7 cellular contexts compared by ENCODE assay signal in genomic region chr11:89346551-89346950, GRCh38.
DNase-seq lines count a peak whose midpoint lies in the region; ATAC-seq, FAIRE-seq and TF ChIP-seq lines count a peak whose summit lies in the region.
"Not testable (repeated sequence)": the region's sequence is repeated elsewhere in the genome, so short reads cannot be mapped to it uniquely, and the experiment has no call there.

No MANE protein-coding gene starts in this region.

- in situ Hi-C loops in IMR-90 (cut with MboI; ENCODE audit: low sequenced_read_pairs) = not testable (repeated sequence)

- not testable (repeated sequence) for H2AK5ac ChIP-seq in IMR-90 (ENCODE audit: low read depth, low read length)

- H3K27ac Mint-ChIP-seq in mesothelial cell of epicardium = peak overlapping the region; percentile 79

- not testable (repeated sequence) for H2BK120ac ChIP-seq in IMR-90 (ENCODE audit: low read depth, low read length)

- H3K27me3 ChIP-seq in IMR-90 (ENCODE audit: control insufficient read depth, insufficient read depth, low read length); endothelial cell of umbilical vein (ENCODE audit: control insufficient read depth in 2 of 2, insufficient read depth in 2 of 2, low read length in 2 of 2); smooth muscle cell (ENCODE audit: low read depth): not testable (repeated sequence)

- not testable (repeated sequence) for H2BK15ac ChIP-seq in IMR-90 (ENCODE audit: low read depth, low read length)

- peaks cover 54% of the 10 kb centered on the region for H3K4me1 Mint-ChIP-seq in mesothelial cell of epicardium

- H3K9me1 ChIP-seq in IMR-90 (ENCODE audit: insufficient read depth, low read length); endothelial cell of umbilical vein (replicated peaks; ENCODE audit: control insufficient read depth, extremely low read depth, insufficient read depth, low read length): not testable (repeated sequence)

- H3K9ac ChIP-seq in IMR-90 (ENCODE audit: low read depth, low read length); endothelial cell of umbilical vein (replicated peaks; ENCODE audit: extremely low read depth, insufficient read depth, low read length): not testable (repeated sequence)
- H3K9ac ChIP-seq in smooth muscle cell (ENCODE audit: low read depth) = peak overlapping the region; percentile 14

- H3K4ac ChIP-seq in IMR-90 (ENCODE audit: low read depth, low read length) = not testable (repeated sequence)

- not testable (repeated sequence) for H3K18ac ChIP-seq in IMR-90 (ENCODE audit: low read depth, low read length)

- POLR2A ChIA-PET in IMR-90 (lab: Charles Lee; ENCODE audit: unreplicated experiment); endothelial cell of umbilical vein (lab: Charles Lee): not testable (repeated sequence)

- intact Hi-C loops in IMR-90 (cut with micrococcal nuclease); endothelial cell of umbilical vein (cut with micrococcal nuclease): not testable (repeated sequence)

- not testable (repeated sequence) for H2AK9ac ChIP-seq in IMR-90 (replicated peaks; ENCODE audit: low read depth, low read length, poor library complexity)

- not testable (repeated sequence) for H2BK20ac ChIP-seq in IMR-90 (ENCODE audit: low read depth, low read length)

- not testable (repeated sequence) for H3K23ac ChIP-seq in IMR-90 (ENCODE audit: low read depth, low read length)

- H3K4me3 ChIP-seq in IMR-90 (ENCODE audit: insufficient read depth, low read depth, low read length); endothelial cell of umbilical vein (replicated peaks in 1 of 3; ENCODE audit: insufficient read depth in 1 of 3, low read depth in 1 of 3, low read length in 3 of 3); smooth muscle cell: not testable (repeated sequence)

- not testable (repeated sequence) for H3K14ac ChIP-seq in IMR-90 (replicated peaks; ENCODE audit: low read depth, low read length)

- H3K27me3 Mint-ChIP-seq in mesothelial cell of epicardium (ENCODE audit: low read depth) = not testable (repeated sequence)

- not testable (repeated sequence) for H3K36me3 ChIP-seq in IMR-90 (ENCODE audit: control insufficient read depth, insufficient read depth, low read length); endothelial cell of umbilical vein (ENCODE audit: control insufficient read depth in 2 of 2, extremely low read depth in 1 of 2, insufficient read depth in 2 of 2, low read length in 2 of 2); smooth muscle cell (ENCODE audit: low read depth)

- H3K4me2 ChIP-seq in IMR-90 (ENCODE audit: low read depth, low read length); endothelial cell of umbilical vein (ENCODE audit: insufficient read depth, low read length): not testable (repeated sequence)
- peak overlapping the region; percentile 62 for H3K4me2 ChIP-seq in smooth muscle cell

- not testable (repeated sequence) for H3K27ac ChIP-seq in IMR-90 (ENCODE audit: insufficient read depth, low read length); endothelial cell of umbilical vein (ENCODE audit: insufficient read depth, low read depth, low read length)
- H3K27ac ChIP-seq in smooth muscle cell (ENCODE audit: low read depth) = peak overlapping the region; percentile 88

- H3K4me3 Mint-ChIP-seq in mesothelial cell of epicardium = not testable (repeated sequence)

- dilution Hi-C loops in IMR-90 (cut with HindIII; ENCODE audit: low sequenced_read_pairs, unreplicated experiment); endothelial cell of umbilical vein (cut with MboI; ENCODE audit: extremely low pct_ligation_motif_present, low sequenced_read_pairs): not testable (repeated sequence)

- not testable (repeated sequence) for ATAC-seq in IMR-90 (ENCODE audit: low read depth)

- FAIRE-seq in endothelial cell of umbilical vein (lab: Jason Lieb, UNC) = peak; percentile 28

- DNase-seq in IMR-90; endothelial cell of umbilical vein (ENCODE audit: low read depth, low spot score); mesothelial cell of epicardium (ENCODE audit: low spot score in 2 of 2, unreplicated experiment in 2 of 2); smooth muscle cell (lab: John Stamatoyannopoulos, UW; ENCODE audit: unreplicated experiment): not testable (repeated sequence)
- DNase-seq in amniotic epithelial cell (ENCODE audit: low read depth) = peak; percentile 76
- DNase-seq in astrocyte of the hippocampus (ENCODE audit: low read depth, low spot score) = peak; percentile 5
- peak; percentile 61 for DNase-seq in islet precursor cell

- H3K36me3 Mint-ChIP-seq in mesothelial cell of epicardium = not testable (repeated sequence)

- not testable (repeated sequence) for H2AFZ ChIP-seq in IMR-90 (replicated peaks; ENCODE audit: low read length, poor library complexity); endothelial cell of umbilical vein (ENCODE audit: low read depth, low read length); smooth muscle cell (ENCODE audit: low read depth)

- TF ChIP-seq CTCF in IMR-90 (conservative IDR thresholded peaks at IDR 0.05; ENCODE audit: low read depth, low read length); endothelial cell of umbilical vein (IDR thresholded peaks at IDR 0.05; ENCODE audit: extremely low read depth in 1 of 2, insufficient read depth in 1 of 2, low read depth in 1 of 2, low read length in 2 of 2); mesothelial cell of epicardium (IDR thresholded peaks at IDR 0.05; ENCODE audit: unreplicated experiment); smooth muscle cell (IDR thresholded peaks at IDR 0.05; ENCODE audit: borderline replicate concordance, insufficient read depth, poor library complexity, severe bottlenecking): not testable (repeated sequence)

- not testable (repeated sequence) for BruUV-seq in IMR-90 (replicated peaks; lab: Mats Ljungman, UMichigan); endothelial cell of umbilical vein (replicated peaks; lab: Mats Ljungman, UMichigan)

- not testable (repeated sequence) for TF ChIP-seq POLR2A in IMR-90 (IDR thresholded peaks at IDR 0.05; ENCODE audit: low read depth, low read length); endothelial cell of umbilical vein (IDR thresholded peaks at IDR 0.05; ENCODE audit: low read depth, low read length)

- H2BK5ac ChIP-seq in IMR-90 (ENCODE audit: low read depth, low read length, poor library complexity, severe bottlenecking) = not testable (repeated sequence)

- H3K9me3 Mint-ChIP-seq in mesothelial cell of epicardium = not testable (repeated sequence)

- WGBS in IMR-90 (ENCODE audit: extremely low coverage in 2 of 2, insufficient read length in 1 of 2), 2 experiments = 80% methylated on average over 2 of the region's 5 CpGs; no CpG with 5 or more reads in 1 of the 2 experiments
- 4% methylated on average over 5 of the region's 5 CpGs for WGBS in smooth muscle cell (ENCODE audit: low lambda C conversion rate)

- H4K20me1 ChIP-seq in IMR-90 (ENCODE audit: insufficient read depth, low read length); endothelial cell of umbilical vein (replicated peaks; ENCODE audit: control insufficient read depth, extremely low read depth, insufficient read depth, low read length); smooth muscle cell (ENCODE audit: low read depth): not testable (repeated sequence)

- H3K4me1 ChIP-seq in IMR-90 (ENCODE audit: control insufficient read depth, insufficient read depth, low read length); endothelial cell of umbilical vein (ENCODE audit: control insufficient read depth, extremely low read depth, insufficient read depth, low read length); smooth muscle cell (ENCODE audit: low read depth): not testable (repeated sequence)

- CTCF ChIA-PET in IMR-90 (lab: Yijun Ruan, JAX); endothelial cell of umbilical vein (lab: Charles Lee): not testable (repeated sequence)

- not testable (repeated sequence) for H4K8ac ChIP-seq in IMR-90 (ENCODE audit: low read depth in 2 of 2, low read length in 2 of 2)

- not testable (repeated sequence) for H3F3A ChIP-seq in smooth muscle cell (ENCODE audit: low read depth)

- not testable (repeated sequence) for H3K9me3 ChIP-seq in IMR-90 (ENCODE audit: control insufficient read depth, insufficient read depth, low read length); endothelial cell of umbilical vein (replicated peaks; ENCODE audit: control insufficient read depth, insufficient read depth, low read length); smooth muscle cell (replicated peaks; ENCODE audit: low read depth)

- peak overlapping the region; percentile 56; the same call in 1 of the 2 replicates for H4K5ac ChIP-seq in IMR-90 (ENCODE audit: low read depth, low read length)

- H3K79me2 ChIP-seq in endothelial cell of umbilical vein (ENCODE audit: control insufficient read depth, insufficient read depth, low read length); smooth muscle cell (ENCODE audit: low read depth): not testable (repeated sequence)

- H3K79me1 ChIP-seq in IMR-90 (ENCODE audit: low read depth in 1 of 2, low read length in 2 of 2) = not testable (repeated sequence)

- not testable (repeated sequence) for H4K91ac ChIP-seq in IMR-90 (ENCODE audit: insufficient read depth, low read depth, low read length)

- not testable (repeated sequence) for TF ChIP-seq RAD21 in IMR-90 (IDR thresholded peaks at IDR 0.05; ENCODE audit: low read length)

- not testable (repeated sequence) for H3K56ac ChIP-seq in IMR-90 (ENCODE audit: extremely low read depth, insufficient read depth, low read length)
